In the genomic region with DNA sequence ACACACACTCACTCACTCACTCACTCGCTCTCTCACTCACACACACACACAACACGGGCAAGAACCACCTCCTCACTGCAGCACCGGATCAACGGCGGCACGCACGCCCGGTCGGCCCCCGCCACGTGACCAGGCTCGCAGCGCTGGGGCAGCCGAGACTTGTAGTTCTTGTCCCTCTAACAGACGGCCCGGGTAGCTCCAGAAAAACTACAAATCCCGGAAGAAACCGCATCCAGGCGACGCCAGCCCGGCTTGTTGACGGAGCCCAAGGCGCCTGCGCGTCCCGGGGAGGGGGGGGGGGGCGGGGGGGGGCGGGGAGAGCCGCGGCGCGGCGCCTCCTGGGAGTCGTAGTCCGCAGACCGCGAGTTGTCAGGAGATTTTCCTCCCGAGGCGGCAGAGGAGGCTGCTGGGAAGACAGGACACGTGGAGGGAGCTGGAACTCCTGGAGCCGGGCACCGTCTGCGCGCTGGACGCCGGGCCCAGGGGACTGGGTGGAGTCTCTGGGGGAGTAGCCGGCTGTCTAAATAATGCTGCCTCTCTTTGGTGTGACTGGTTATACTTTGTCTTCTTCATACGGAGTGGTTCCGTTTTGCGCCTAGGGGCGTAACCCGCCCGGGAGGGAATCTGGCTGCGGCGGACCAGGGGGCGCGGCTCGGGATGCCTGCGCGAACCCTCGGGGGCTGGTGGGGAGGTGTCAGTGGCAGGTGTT, we compare ENCODE assay signal across 1 cellular context.
TF ChIP-seq lines count a peak whose summit lies in the region.

A gene with protein sequence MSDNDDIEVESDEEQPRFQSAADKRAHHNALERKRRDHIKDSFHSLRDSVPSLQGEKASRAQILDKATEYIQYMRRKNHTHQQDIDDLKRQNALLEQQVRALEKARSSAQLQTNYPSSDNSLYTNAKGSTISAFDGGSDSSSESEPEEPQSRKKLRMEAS (minus strand): TSS at position 77 of the 709 bp plus-strand sequence. CDS start 178 bp downstream, outside the sequence.

TF ChIP-seq in GM23338, 12 proteins besides CTCF, POLR2A, EP300 and RAD21 (continued from another document):
- TF ChIP-seq, protein P1, sequence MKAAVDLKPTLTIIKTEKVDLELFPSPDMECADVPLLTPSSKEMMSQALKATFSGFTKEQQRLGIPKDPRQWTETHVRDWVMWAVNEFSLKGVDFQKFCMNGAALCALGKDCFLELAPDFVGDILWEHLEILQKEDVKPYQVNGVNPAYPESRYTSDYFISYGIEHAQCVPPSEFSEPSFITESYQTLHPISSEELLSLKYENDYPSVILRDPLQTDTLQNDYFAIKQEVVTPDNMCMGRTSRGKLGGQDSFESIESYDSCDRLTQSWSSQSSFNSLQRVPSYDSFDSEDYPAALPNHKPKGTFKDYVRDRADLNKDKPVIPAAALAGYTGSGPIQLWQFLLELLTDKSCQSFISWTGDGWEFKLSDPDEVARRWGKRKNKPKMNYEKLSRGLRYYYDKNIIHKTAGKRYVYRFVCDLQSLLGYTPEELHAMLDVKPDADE (IDR thresholded peaks at IDR 0.05): peak; percentile 89
- TF ChIP-seq NANOG (IDR thresholded peaks at IDR 0.05; ENCODE audit: borderline replicate concordance): no peak
- no peak for TF ChIP-seq ZNF331 (CRISPR knock-in tag; IDR thresholded peaks at IDR 0.05; ENCODE audit: low read depth)
- TF ChIP-seq STAT1 (IDR thresholded peaks at IDR 0.05; ENCODE audit: unreplicated experiment): no peak
- TF ChIP-seq, protein P2, sequence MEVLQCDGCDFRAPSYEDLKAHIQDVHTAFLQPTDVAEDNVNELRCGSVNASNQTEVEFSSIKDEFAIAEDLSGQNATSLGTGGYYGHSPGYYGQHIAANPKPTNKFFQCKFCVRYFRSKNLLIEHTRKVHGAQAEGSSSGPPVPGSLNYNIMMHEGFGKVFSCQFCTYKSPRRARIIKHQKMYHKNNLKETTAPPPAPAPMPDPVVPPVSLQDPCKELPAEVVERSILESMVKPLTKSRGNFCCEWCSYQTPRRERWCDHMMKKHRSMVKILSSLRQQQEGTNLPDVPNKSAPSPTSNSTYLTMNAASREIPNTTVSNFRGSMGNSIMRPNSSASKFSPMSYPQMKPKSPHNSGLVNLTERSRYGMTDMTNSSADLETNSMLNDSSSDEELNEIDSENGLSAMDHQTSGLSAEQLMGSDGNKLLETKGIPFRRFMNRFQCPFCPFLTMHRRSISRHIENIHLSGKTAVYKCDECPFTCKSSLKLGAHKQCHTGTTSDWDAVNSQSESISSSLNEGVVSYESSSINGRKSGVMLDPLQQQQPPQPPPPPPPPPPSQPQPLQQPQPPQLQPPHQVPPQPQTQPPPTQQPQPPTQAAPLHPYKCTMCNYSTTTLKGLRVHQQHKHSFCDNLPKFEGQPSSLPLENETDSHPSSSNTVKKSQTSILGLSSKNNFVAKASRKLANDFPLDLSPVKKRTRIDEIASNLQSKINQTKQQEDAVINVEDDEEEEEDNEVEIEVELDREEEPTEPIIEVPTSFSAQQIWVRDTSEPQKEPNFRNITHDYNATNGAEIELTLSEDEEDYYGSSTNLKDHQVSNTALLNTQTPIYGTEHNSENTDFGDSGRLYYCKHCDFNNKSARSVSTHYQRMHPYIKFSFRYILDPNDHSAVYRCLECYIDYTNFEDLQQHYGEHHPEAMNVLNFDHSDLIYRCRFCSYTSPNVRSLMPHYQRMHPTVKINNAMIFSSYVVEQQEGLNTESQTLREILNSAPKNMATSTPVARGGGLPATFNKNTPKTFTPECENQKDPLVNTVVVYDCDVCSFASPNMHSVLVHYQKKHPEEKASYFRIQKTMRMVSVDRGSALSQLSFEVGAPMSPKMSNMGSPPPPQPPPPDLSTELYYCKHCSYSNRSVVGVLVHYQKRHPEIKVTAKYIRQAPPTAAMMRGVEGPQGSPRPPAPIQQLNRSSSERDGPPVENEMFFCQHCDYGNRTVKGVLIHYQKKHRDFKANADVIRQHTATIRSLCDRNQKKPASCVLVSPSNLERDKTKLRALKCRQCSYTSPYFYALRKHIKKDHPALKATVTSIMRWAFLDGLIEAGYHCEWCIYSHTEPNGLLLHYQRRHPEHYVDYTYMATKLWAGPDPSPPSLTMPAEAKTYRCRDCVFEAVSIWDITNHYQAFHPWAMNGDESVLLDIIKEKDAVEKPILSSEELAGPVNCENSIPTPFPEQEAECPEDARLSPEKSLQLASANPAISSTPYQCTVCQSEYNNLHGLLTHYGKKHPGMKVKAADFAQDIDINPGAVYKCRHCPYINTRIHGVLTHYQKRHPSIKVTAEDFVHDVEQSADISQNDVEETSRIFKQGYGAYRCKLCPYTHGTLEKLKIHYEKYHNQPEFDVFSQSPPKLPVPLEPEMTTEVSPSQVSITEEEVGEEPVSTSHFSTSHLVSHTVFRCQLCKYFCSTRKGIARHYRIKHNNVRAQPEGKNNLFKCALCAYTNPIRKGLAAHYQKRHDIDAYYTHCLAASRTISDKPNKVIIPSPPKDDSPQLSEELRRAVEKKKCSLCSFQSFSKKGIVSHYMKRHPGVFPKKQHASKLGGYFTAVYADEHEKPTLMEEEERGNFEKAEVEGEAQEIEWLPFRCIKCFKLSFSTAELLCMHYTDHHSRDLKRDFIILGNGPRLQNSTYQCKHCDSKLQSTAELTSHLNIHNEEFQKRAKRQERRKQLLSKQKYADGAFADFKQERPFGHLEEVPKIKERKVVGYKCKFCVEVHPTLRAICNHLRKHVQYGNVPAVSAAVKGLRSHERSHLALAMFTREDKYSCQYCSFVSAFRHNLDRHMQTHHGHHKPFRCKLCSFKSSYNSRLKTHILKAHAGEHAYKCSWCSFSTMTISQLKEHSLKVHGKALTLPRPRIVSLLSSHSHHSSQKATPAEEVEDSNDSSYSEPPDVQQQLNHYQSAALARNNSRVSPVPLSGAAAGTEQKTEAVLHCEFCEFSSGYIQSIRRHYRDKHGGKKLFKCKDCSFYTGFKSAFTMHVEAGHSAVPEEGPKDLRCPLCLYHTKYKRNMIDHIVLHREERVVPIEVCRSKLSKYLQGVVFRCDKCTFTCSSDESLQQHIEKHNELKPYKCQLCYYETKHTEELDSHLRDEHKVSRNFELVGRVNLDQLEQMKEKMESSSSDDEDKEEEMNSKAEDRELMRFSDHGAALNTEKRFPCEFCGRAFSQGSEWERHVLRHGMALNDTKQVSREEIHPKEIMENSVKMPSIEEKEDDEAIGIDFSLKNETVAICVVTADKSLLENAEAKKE (CRISPR knock-in tag; IDR thresholded peaks at IDR 0.05): no peak
- no peak for TF ChIP-seq EZH2phosphoT487 (IDR thresholded peaks at IDR 0.05; ENCODE audit: unreplicated experiment)
- TF ChIP-seq, protein P3, sequence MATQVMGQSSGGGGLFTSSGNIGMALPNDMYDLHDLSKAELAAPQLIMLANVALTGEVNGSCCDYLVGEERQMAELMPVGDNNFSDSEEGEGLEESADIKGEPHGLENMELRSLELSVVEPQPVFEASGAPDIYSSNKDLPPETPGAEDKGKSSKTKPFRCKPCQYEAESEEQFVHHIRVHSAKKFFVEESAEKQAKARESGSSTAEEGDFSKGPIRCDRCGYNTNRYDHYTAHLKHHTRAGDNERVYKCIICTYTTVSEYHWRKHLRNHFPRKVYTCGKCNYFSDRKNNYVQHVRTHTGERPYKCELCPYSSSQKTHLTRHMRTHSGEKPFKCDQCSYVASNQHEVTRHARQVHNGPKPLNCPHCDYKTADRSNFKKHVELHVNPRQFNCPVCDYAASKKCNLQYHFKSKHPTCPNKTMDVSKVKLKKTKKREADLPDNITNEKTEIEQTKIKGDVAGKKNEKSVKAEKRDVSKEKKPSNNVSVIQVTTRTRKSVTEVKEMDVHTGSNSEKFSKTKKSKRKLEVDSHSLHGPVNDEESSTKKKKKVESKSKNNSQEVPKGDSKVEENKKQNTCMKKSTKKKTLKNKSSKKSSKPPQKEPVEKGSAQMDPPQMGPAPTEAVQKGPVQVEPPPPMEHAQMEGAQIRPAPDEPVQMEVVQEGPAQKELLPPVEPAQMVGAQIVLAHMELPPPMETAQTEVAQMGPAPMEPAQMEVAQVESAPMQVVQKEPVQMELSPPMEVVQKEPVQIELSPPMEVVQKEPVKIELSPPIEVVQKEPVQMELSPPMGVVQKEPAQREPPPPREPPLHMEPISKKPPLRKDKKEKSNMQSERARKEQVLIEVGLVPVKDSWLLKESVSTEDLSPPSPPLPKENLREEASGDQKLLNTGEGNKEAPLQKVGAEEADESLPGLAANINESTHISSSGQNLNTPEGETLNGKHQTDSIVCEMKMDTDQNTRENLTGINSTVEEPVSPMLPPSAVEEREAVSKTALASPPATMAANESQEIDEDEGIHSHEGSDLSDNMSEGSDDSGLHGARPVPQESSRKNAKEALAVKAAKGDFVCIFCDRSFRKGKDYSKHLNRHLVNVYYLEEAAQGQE (IDR thresholded peaks at IDR 0.05; ENCODE audit: unreplicated experiment): no peak
- TF ChIP-seq CREB1 (CRISPR knock-in tag; IDR thresholded peaks at IDR 0.05; ENCODE audit: low read depth): peak; percentile 83
- TF ChIP-seq POLR2AphosphoS5 (IDR thresholded peaks at IDR 0.05; ENCODE audit: low read depth): peak; percentile 89
- no peak for TF ChIP-seq EZH2 (IDR thresholded peaks at IDR 0.05; ENCODE audit: low read depth, unreplicated experiment)
- no peak for TF ChIP-seq ZNF114 (CRISPR knock-in tag; IDR thresholded peaks at IDR 0.05)
